1 cellular context compared by ENCODE assay signal in genomic region chr11:62796281-62796680, GRCh38.
TF ChIP-seq lines count a peak whose summit lies in the region.

No MANE protein-coding gene starts in this region.

TF ChIP-seq in GM23338, 12 proteins besides CTCF, POLR2A, EP300 and RAD21:
- TF ChIP-seq POLR2AphosphoS5 (IDR thresholded peaks at IDR 0.05; ENCODE audit: low read depth) (no peak), STAT1 (IDR thresholded peaks at IDR 0.05; ENCODE audit: unreplicated experiment) (no peak), JUNB (IDR thresholded peaks at IDR 0.05; ENCODE audit: unreplicated experiment) (no peak), CREB1 (CRISPR knock-in tag; IDR thresholded peaks at IDR 0.05; ENCODE audit: low read depth) (no peak), REST (IDR thresholded peaks at IDR 0.05; ENCODE audit: unreplicated experiment) (no peak), EZH2 (IDR thresholded peaks at IDR 0.05; ENCODE audit: low read depth, unreplicated experiment) (no peak), ETS1 (IDR thresholded peaks at IDR 0.05) (no peak), ZNF114 (CRISPR knock-in tag; IDR thresholded peaks at IDR 0.05) (no peak), EZH2phosphoT487 (IDR thresholded peaks at IDR 0.05; ENCODE audit: unreplicated experiment) (no peak), ZNF331 (CRISPR knock-in tag; IDR thresholded peaks at IDR 0.05; ENCODE audit: low read depth) (no peak), NANOG (IDR thresholded peaks at IDR 0.05; ENCODE audit: borderline replicate concordance) (no peak)
- TF ChIP-seq, protein P1, sequence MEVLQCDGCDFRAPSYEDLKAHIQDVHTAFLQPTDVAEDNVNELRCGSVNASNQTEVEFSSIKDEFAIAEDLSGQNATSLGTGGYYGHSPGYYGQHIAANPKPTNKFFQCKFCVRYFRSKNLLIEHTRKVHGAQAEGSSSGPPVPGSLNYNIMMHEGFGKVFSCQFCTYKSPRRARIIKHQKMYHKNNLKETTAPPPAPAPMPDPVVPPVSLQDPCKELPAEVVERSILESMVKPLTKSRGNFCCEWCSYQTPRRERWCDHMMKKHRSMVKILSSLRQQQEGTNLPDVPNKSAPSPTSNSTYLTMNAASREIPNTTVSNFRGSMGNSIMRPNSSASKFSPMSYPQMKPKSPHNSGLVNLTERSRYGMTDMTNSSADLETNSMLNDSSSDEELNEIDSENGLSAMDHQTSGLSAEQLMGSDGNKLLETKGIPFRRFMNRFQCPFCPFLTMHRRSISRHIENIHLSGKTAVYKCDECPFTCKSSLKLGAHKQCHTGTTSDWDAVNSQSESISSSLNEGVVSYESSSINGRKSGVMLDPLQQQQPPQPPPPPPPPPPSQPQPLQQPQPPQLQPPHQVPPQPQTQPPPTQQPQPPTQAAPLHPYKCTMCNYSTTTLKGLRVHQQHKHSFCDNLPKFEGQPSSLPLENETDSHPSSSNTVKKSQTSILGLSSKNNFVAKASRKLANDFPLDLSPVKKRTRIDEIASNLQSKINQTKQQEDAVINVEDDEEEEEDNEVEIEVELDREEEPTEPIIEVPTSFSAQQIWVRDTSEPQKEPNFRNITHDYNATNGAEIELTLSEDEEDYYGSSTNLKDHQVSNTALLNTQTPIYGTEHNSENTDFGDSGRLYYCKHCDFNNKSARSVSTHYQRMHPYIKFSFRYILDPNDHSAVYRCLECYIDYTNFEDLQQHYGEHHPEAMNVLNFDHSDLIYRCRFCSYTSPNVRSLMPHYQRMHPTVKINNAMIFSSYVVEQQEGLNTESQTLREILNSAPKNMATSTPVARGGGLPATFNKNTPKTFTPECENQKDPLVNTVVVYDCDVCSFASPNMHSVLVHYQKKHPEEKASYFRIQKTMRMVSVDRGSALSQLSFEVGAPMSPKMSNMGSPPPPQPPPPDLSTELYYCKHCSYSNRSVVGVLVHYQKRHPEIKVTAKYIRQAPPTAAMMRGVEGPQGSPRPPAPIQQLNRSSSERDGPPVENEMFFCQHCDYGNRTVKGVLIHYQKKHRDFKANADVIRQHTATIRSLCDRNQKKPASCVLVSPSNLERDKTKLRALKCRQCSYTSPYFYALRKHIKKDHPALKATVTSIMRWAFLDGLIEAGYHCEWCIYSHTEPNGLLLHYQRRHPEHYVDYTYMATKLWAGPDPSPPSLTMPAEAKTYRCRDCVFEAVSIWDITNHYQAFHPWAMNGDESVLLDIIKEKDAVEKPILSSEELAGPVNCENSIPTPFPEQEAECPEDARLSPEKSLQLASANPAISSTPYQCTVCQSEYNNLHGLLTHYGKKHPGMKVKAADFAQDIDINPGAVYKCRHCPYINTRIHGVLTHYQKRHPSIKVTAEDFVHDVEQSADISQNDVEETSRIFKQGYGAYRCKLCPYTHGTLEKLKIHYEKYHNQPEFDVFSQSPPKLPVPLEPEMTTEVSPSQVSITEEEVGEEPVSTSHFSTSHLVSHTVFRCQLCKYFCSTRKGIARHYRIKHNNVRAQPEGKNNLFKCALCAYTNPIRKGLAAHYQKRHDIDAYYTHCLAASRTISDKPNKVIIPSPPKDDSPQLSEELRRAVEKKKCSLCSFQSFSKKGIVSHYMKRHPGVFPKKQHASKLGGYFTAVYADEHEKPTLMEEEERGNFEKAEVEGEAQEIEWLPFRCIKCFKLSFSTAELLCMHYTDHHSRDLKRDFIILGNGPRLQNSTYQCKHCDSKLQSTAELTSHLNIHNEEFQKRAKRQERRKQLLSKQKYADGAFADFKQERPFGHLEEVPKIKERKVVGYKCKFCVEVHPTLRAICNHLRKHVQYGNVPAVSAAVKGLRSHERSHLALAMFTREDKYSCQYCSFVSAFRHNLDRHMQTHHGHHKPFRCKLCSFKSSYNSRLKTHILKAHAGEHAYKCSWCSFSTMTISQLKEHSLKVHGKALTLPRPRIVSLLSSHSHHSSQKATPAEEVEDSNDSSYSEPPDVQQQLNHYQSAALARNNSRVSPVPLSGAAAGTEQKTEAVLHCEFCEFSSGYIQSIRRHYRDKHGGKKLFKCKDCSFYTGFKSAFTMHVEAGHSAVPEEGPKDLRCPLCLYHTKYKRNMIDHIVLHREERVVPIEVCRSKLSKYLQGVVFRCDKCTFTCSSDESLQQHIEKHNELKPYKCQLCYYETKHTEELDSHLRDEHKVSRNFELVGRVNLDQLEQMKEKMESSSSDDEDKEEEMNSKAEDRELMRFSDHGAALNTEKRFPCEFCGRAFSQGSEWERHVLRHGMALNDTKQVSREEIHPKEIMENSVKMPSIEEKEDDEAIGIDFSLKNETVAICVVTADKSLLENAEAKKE (CRISPR knock-in tag; IDR thresholded peaks at IDR 0.05) = no peak
